Comparison of ENCODE assay signal across 8 cellular contexts in the genomic region with DNA sequence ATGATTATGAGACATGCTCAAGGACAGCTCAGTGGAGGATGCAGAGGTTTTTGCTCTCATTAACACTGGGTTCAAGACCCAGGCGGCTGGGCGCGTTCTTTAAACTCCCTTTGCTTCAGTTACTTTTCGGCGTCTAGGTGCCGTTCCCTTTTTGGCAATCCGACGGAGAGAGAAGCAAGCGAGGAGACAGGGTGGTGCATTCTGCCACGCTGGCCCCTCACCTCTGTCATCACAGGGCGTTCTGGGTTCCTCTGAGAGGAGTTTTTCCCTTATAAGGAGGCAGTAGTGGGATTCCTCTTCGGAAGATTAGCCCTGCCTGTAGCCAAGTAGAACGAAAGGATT. TPM values are rescaled to one million over a fixed set of nuclear protein-coding genes. Genes with fewer than 3 reads are reported as not detected.
DNase-seq lines count a peak whose midpoint lies in the region; ATAC-seq and TF ChIP-seq lines count a peak whose summit lies in the region.

No MANE protein-coding gene starts in this region.

- H3K23ac ChIP-seq in trophoblast cell (ENCODE audit: low read length) = no peak overlapping the region

- in situ Hi-C loops in GM13976 (cut with MboI; ENCODE audit: low sequenced_read_pairs, unreplicated experiment) = loop anchor here (10.0 to 25.0 kb wide), 2 partner anchors 233 to 676 kb away; a partner anchor contains a TSS

- 0 to 2% (median 1%) methylated on average over 13 of the region's 13 CpGs for WGBS in heart left ventricle, 4 donors
- no CpG with 5 or more reads among the region's 13 CpGs for WGBS in trophoblast cell (ENCODE audit: extremely low coverage, insufficient coverage, insufficient read length)

- peak overlapping the region; percentile 100 for H2BK5ac ChIP-seq in trophoblast cell (ENCODE audit: low read depth, low read length, poor library complexity)

- H3K36me3 Mint-ChIP-seq in activated naive CD8-positive, alpha-beta T cell treated with anti-CD3 and anti-CD28 coated beads, Interleukin-2, amount 10 ng/mL, durations not matched to agents 7 days and 5 days = peaks cover 6% of the 10 kb centered on the region

- H3K4me3 Mint-ChIP-seq in activated naive CD8-positive, alpha-beta T cell treated with anti-CD3 and anti-CD28 coated beads, Interleukin-2, amount 10 ng/mL, durations not matched to agents 7 days and 5 days = no peak overlapping the region

- peak overlapping the region; percentile 82 for H2AK5ac ChIP-seq in trophoblast cell (ENCODE audit: low read length)

- H2BK120ac ChIP-seq in trophoblast cell (ENCODE audit: insufficient read depth, low read length, poor library complexity) = peak overlapping the region; percentile 96

- DNase-seq in GM13976 (ENCODE audit: low spot score) (peak; percentile 37), HT-29 (ENCODE audit: low spot score) (peak; percentile 66), SJCRH30 (peak; percentile 55 to 76), heart left ventricle (peak; percentile 56 to 72 (median 64)), trophoblast cell (peak; percentile 52 to 76), vagina (ENCODE audit: extremely low spot score in 2 of 2) (peak in 1 of 2 donors; percentile 93), 8988T (no peak)
- DNase-seq in activated naive CD8-positive, alpha-beta T cell treated with anti-CD3 and anti-CD28 coated beads, Interleukin-2, amount 10 ng/mL, durations not matched to agents 7 days and 5 days = peak; percentile 67

- H2AFZ ChIP-seq in trophoblast cell (ENCODE audit: insufficient read depth, low read length, poor library complexity) = peak overlapping the region; percentile 99

- TF ChIP-seq CTCF in GM13976 (IDR thresholded peaks at IDR 0.05; ENCODE audit: borderline replicate concordance, control extremely low read depth, extremely low read depth, insufficient read depth, missing control alignments) (no peak), heart left ventricle (IDR thresholded peaks at IDR 0.05) (no peak), vagina (IDR thresholded peaks at IDR 0.05) (no peak)

- H4K91ac ChIP-seq in trophoblast cell (ENCODE audit: low read depth, low read length) = peak overlapping the region; percentile 95

- H3K27ac ChIP-seq in SJCRH30 = peak overlapping the region; percentile 61
- peak overlapping the region; percentile 97 to 99 (median 98) for H3K27ac ChIP-seq in heart left ventricle
- peak overlapping the region; percentile 100 for H3K27ac ChIP-seq in trophoblast cell (ENCODE audit: low read depth, low read length)
- H3K27ac ChIP-seq in vagina = peak overlapping the region; percentile 95

- peaks cover 11% of the 10 kb centered on the region for H3K79me1 ChIP-seq in trophoblast cell (ENCODE audit: low read length)

- peak; percentile 10 for ATAC-seq in activated naive CD8-positive, alpha-beta T cell treated with anti-CD3 and anti-CD28 coated beads, Interleukin-2, amount 10 ng/mL, durations not matched to agents 7 days and 5 days (ENCODE audit: low read depth)
- peak; percentile 15 to 45 (median 30) for ATAC-seq in heart left ventricle

- H3K4me1 ChIP-seq in SJCRH30 (no peaks in the 10 kb centered on the region), heart left ventricle (peaks cover 0 to 48% (median 12%) of the 10 kb centered on the region in 12 donors), trophoblast cell (ENCODE audit: control insufficient read depth in 1 of 2, insufficient read depth in 2 of 2, low read length in 2 of 2) (peaks cover 0 to 5% of the 10 kb centered on the region in 2 experiments), vagina (peaks cover 12% of the 10 kb centered on the region)

- H3K27me3 Mint-ChIP-seq in activated naive CD8-positive, alpha-beta T cell treated with anti-CD3 and anti-CD28 coated beads, Interleukin-2, amount 10 ng/mL, durations not matched to agents 7 days and 5 days = no peaks in the 10 kb centered on the region

- H3K9me3 ChIP-seq in SJCRH30 (replicated peaks) (no peaks in the 10 kb centered on the region), heart left ventricle (no peaks in the 10 kb centered on the region), trophoblast cell (ENCODE audit: insufficient read depth, low read depth, low read length) (no peaks in the 10 kb centered on the region), vagina (no peaks in the 10 kb centered on the region)

- H4K12ac ChIP-seq in trophoblast cell (ENCODE audit: low read depth, low read length) = peak overlapping the region; percentile 97

- peaks cover 9% of the 10 kb centered on the region for H3K79me2 ChIP-seq in trophoblast cell (ENCODE audit: control insufficient read depth, insufficient read depth, low read length, poor library complexity)

- no peak overlapping the region for H2BK12ac ChIP-seq in trophoblast cell (ENCODE audit: low read length)

- TF ChIP-seq POLR2A in heart left ventricle (IDR thresholded peaks at IDR 0.05) = peak in 1 of 2 donors; percentile 11
- TF ChIP-seq POLR2A in vagina (IDR thresholded peaks at IDR 0.05) = no peak

- peak overlapping the region; percentile 99 for H3K14ac ChIP-seq in trophoblast cell (ENCODE audit: low read length)

- peak overlapping the region; percentile 94 for H3K18ac ChIP-seq in trophoblast cell (ENCODE audit: low read length)

- intact Hi-C loops in heart left ventricle (cut with DNase I) (loop anchor here in 3 of 10 donors (5.0 to 10.0 kb wide), 4 partner anchors 143 to 371 kb away; a partner anchor contains a TSS), vagina (cut with DNase I) (loop anchor here (10.0 kb wide), 1 partner anchor 253 kb away; a partner anchor contains a TSS)

- H3K27me3 ChIP-seq in SJCRH30 = no peaks in the 10 kb centered on the region
- H3K27me3 ChIP-seq in heart left ventricle = no peaks in the 10 kb centered on the region
- H3K27me3 ChIP-seq in trophoblast cell (ENCODE audit: insufficient read depth, low read length) = no peaks in the 10 kb centered on the region
- H3K27me3 ChIP-seq in vagina = no peaks in the 10 kb centered on the region

- H3K9me3 Mint-ChIP-seq in activated naive CD8-positive, alpha-beta T cell treated with anti-CD3 and anti-CD28 coated beads, Interleukin-2, amount 10 ng/mL, durations not matched to agents 7 days and 5 days = no peaks in the 10 kb centered on the region

- peaks cover 22% of the 10 kb centered on the region for H3K4me1 Mint-ChIP-seq in activated naive CD8-positive, alpha-beta T cell treated with anti-CD3 and anti-CD28 coated beads, Interleukin-2, amount 10 ng/mL, durations not matched to agents 7 days and 5 days

- peak overlapping the region; percentile 89 for H3K4me2 ChIP-seq in trophoblast cell (ENCODE audit: low read length)

- POLR2A ChIA-PET in activated naive CD8-positive, alpha-beta T cell treated with anti-CD3 and anti-CD28 coated beads, Interleukin-2, amount 10 ng/mL, durations not matched to agents 7 days and 5 days (lab: Charles Lee) = interaction anchor here (0.7 to 9.4 kb wide), 23 partner anchors 10 to 255 kb away, joined by 3 to 291 read pairs (median 15); a partner anchor contains a TSS

- H3K4ac ChIP-seq in trophoblast cell (ENCODE audit: low read depth, low read length) = peak overlapping the region; percentile 96

- no peaks in the 10 kb centered on the region for H3K36me3 ChIP-seq in SJCRH30
- no peaks in the 10 kb centered on the region for H3K36me3 ChIP-seq in heart left ventricle
- H3K36me3 ChIP-seq in trophoblast cell (ENCODE audit: control insufficient read depth in 1 of 2, insufficient read depth in 2 of 2, low read length in 2 of 2) = no peaks in the 10 kb centered on the region
- no peaks in the 10 kb centered on the region for H3K36me3 ChIP-seq in vagina

- H3K27ac Mint-ChIP-seq in activated naive CD8-positive, alpha-beta T cell treated with anti-CD3 and anti-CD28 coated beads, Interleukin-2, amount 10 ng/mL, durations not matched to agents 7 days and 5 days = no peak overlapping the region

- H3K9ac ChIP-seq in trophoblast cell (ENCODE audit: low read length) = peak overlapping the region; percentile 99

- peak overlapping the region; percentile 99 for H4K8ac ChIP-seq in trophoblast cell (ENCODE audit: low read depth, low read length)

- H3K4me3 ChIP-seq in SJCRH30 = peak overlapping the region; percentile 73
- H3K4me3 ChIP-seq in heart left ventricle = peak overlapping the region; percentile 26 to 91 (median 70)
- peak overlapping the region; percentile 72 for H3K4me3 ChIP-seq in trophoblast cell (ENCODE audit: low read depth, low read length)
- peak overlapping the region; percentile 51 to 64 for H3K4me3 ChIP-seq in vagina

RNA-seq across cellular contexts. Expression of a gene that starts 9.0 kb away (rescaled TPM):
- 12.4 and 20.0 TPM in 2 replicates for total RNA-seq in HT-29 (2014; rRNA removed; shearing (Covaris generic))
- total RNA-seq in SJCRH30 (2014; rRNA removed; shearing (Covaris generic)) = 49.6 and 66.1 TPM in 2 replicates
- 10 to 100 TPM; 90.1 to 91.1 TPM for total RNA-seq in activated naive CD8-positive, alpha-beta T cell treated with anti-CD3 and anti-CD28 coated beads, Interleukin-2, amount 10 ng/mL, durations not matched to agents 7 days and 5 days
- total RNA-seq in heart left ventricle (10 to 100 TPM; 26.7 to 69.7 (median 52.8) TPM), vagina (77.8 TPM)
- 10 to 100 TPM; 30.5 to 33.3 TPM for polyA plus RNA-seq in heart left ventricle
- 80.7 and 81.7 TPM in 2 replicates for polyA plus RNA-seq in trophoblast cell (2013)

RNA-seq across cellular contexts. Expression of a gene that starts 31.3 kb away (rescaled TPM):
- total RNA-seq in HT-29 (2014; rRNA removed; shearing (Covaris generic)) = 47.1 and 47.3 TPM in 2 replicates
- 32.2 and 35.7 TPM in 2 replicates for total RNA-seq in SJCRH30 (2014; rRNA removed; shearing (Covaris generic))
- total RNA-seq in activated naive CD8-positive, alpha-beta T cell treated with anti-CD3 and anti-CD28 coated beads, Interleukin-2, amount 10 ng/mL, durations not matched to agents 7 days and 5 days = 100 to 1,000 TPM; 162 to 169 TPM
- total RNA-seq in heart left ventricle (10 to 100 TPM; 20.8 to 49.3 (median 27.4) TPM), vagina (48.6 TPM)
- 10 to 100 TPM; 12.0 to 29.2 TPM for polyA plus RNA-seq in heart left ventricle
- polyA plus RNA-seq in trophoblast cell (2013) = 153 and 154 TPM in 2 replicates
